27 cellular contexts compared by ENCODE assay signal in genomic region chr11:107669893-107670601, GRCh38. TPM values are rescaled to one million over a fixed set of nuclear protein-coding genes. Genes with fewer than 3 reads are reported as not detected.
"Had no signal": no experiment of that assay in that cellular context is flagged by ENCODE, and none has a peak within 500 bp of the region (broad histone marks: within the 10 kb centered on the region; RNA-seq: fewer than 3 reads in every experiment).

No MANE protein-coding gene starts in this region.

- FAIRE-seq: astrocyte, RCC 7860 had no signal

- H3K9me3 Mint-ChIP-seq: activated CD4-positive, alpha-beta T cell treated with anti-CD3 and anti-CD28 coated beads, Interleukin-2, amount 10 ng/mL, durations not matched to agents 24 days and 14 days; activated naive CD4-positive, alpha-beta T cell treated with anti-CD3 and anti-CD28 coated beads, Interleukin-2, amount 50 U/mL, for 72 hours; activated naive CD8-positive, alpha-beta T cell treated with anti-CD3 and anti-CD28 coated beads, Interleukin-2, amount 50 U/mL, for 24 hours; activated T-cell treated with anti-CD3 and anti-CD28 coated beads, Interleukin-2, amount 50 U/mL, for 4 hours; central memory CD8-positive, alpha-beta T cell; T-helper 1 cell treated with Interleukin-12 subunit alpha and Interleukin-12 subunit beta and Interleukin-4 antibody, amounts not matched to agents 30 μg/mL and 1 μg/mL, for 36 hours had no signal

- H3K4me1 Mint-ChIP-seq: activated CD4-positive, alpha-beta T cell treated with anti-CD3 and anti-CD28 coated beads, Interleukin-2, amount 10 ng/mL, durations not matched to agents 24 days and 14 days; activated naive CD8-positive, alpha-beta T cell treated with anti-CD3 and anti-CD28 coated beads, Interleukin-2, amount 50 U/mL, for 24 hours; central memory CD8-positive, alpha-beta T cell had no signal

- H3K4me2 ChIP-seq: KMS-11 had no signal

- ATAC-seq: activated naive CD4-positive, alpha-beta T cell treated with anti-CD3 and anti-CD28 coated beads, Interleukin-2, amount 50 U/mL, for 72 hours; activated naive CD8-positive, alpha-beta T cell treated with anti-CD3 and anti-CD28 coated beads, Interleukin-2, amount 50 U/mL, for 24 hours; activated T-cell treated with anti-CD3 and anti-CD28 coated beads, Interleukin-2, amount 50 U/mL, for 4 hours; PC-3 had no signal

- H3K27ac ChIP-seq: KMS-11 had no signal

- DNase-seq: activated CD4-positive, alpha-beta T cell treated with anti-CD3 and anti-CD28 coated beads, Interleukin-2, amount 10 ng/mL, durations not matched to agents 24 days and 14 days; activated CD4-positive, alpha-beta T cell treated with anti-CD3 and anti-CD28 coated beads, Interleukin-2, amount 50 U/mL, for 48 hours; activated CD4-positive, CD25-positive, alpha-beta regulatory T cell treated with anti-CD3 and anti-CD28 coated beads, Interleukin-2, amount 50 U/mL, for 72 hours; activated effector memory CD4-positive, alpha-beta T cell treated with anti-CD3 and anti-CD28 coated beads, Interleukin-2, amount 50 U/mL, for 16 hours; activated naive CD4-positive, alpha-beta T cell treated with Interleukin-2 at 50 U/mL for 16 hours; activated naive CD8-positive, alpha-beta T cell treated with anti-CD3 and anti-CD28 coated beads, Interleukin-2, amount 50 U/mL, for 24 hours; activated T-cell treated with anti-CD3 and anti-CD28 coated beads, Interleukin-2, amount 50 U/mL, for 4 hours; amniotic stem cell; MM.1S; NCI-H1417 treated with DMSO at 0.1 percent for 48 hours; NCI-H1694; NCI-H2029; NCI-H2107; NCI-H2171 treated with DMSO at 0.1 percent for 48 hours; NCI-H345; NCI-H510A; NCI-H526 treated with DMSO at 0.1 percent for 48 hours; PC-3; SHP77 had no signal

- H3K36me3 Mint-ChIP-seq: activated naive CD4-positive, alpha-beta T cell treated with anti-CD3 and anti-CD28 coated beads, Interleukin-2, amount 50 U/mL, for 72 hours; brain had no signal

- H3K9ac ChIP-seq: KMS-11 had no signal

- H3K4me3 Mint-ChIP-seq: activated CD4-positive, alpha-beta T cell treated with anti-CD3 and anti-CD28 coated beads, Interleukin-2, amount 10 ng/mL, durations not matched to agents 24 days and 14 days; activated naive CD8-positive, alpha-beta T cell treated with anti-CD3 and anti-CD28 coated beads, Interleukin-2, amount 50 U/mL, for 24 hours; activated T-cell treated with anti-CD3 and anti-CD28 coated beads, Interleukin-2, amount 50 U/mL, for 4 hours; brain; central memory CD8-positive, alpha-beta T cell; T-helper 1 cell treated with Interleukin-12 subunit alpha and Interleukin-12 subunit beta and Interleukin-4 antibody, amounts not matched to agents 30 μg/mL and 1 μg/mL, for 36 hours had no signal

- H3K27ac Mint-ChIP-seq: activated CD4-positive, alpha-beta T cell treated with anti-CD3 and anti-CD28 coated beads, Interleukin-2, amount 10 ng/mL, durations not matched to agents 24 days and 14 days; activated naive CD4-positive, alpha-beta T cell treated with anti-CD3 and anti-CD28 coated beads, Interleukin-2, amount 50 U/mL, for 72 hours; activated naive CD8-positive, alpha-beta T cell treated with anti-CD3 and anti-CD28 coated beads, Interleukin-2, amount 50 U/mL, for 24 hours; T-helper 1 cell treated with Interleukin-12 subunit alpha and Interleukin-12 subunit beta and Interleukin-4 antibody, amounts not matched to agents 30 μg/mL and 1 μg/mL, for 36 hours had no signal

RNA-seq across cellular contexts. Expression of gene SLN, which starts 41.8 kb away (rescaled TPM):
- total RNA-seq: activated CD4-positive, alpha-beta T cell treated with anti-CD3 and anti-CD28 coated beads, Interleukin-2, amount 10 ng/mL, durations not matched to agents 24 days and 14 days; activated naive CD4-positive, alpha-beta T cell treated with anti-CD3 and anti-CD28 coated beads, Interleukin-2, amount 50 U/mL, for 72 hours; activated T-cell treated with anti-CD3 and anti-CD28 coated beads, Interleukin-2, amount 50 U/mL, for 4 hours; SK-MEL-5 had no signal
